ENCODE assay signal across 15 cellular contexts in genomic region chr1:150110066-150110465, GRCh38. TPM values are rescaled to one million over a fixed set of nuclear protein-coding genes. Genes with fewer than 3 reads are reported as not detected.
DNase-seq lines count a peak whose midpoint lies in the region; ATAC-seq, FAIRE-seq and TF ChIP-seq lines count a peak whose summit lies in the region.
"Had no signal": no experiment of that assay in that cellular context is flagged by ENCODE, and none has a peak within 500 bp of the region (broad histone marks: within the 10 kb centered on the region; RNA-seq: fewer than 3 reads in every experiment).

No MANE protein-coding gene starts in this region.

- H4K20me1 ChIP-seq in GM12878 (ENCODE audit: control insufficient read depth, insufficient read depth) = no peaks in the 10 kb centered on the region

- no peaks in the 10 kb centered on the region for H3K27me3 ChIP-seq in CD4-positive, alpha-beta T cell (ENCODE audit: control insufficient read depth, insufficient read depth, low read length)
- H3K27me3 ChIP-seq in GM12878 (replicated peaks in 1 of 2; ENCODE audit: control insufficient read depth in 2 of 2, insufficient read depth in 2 of 2, low read length in 1 of 2) (no peaks in the 10 kb centered on the region), sigmoid colon (no peaks in the 10 kb centered on the region)
- H3K27me3 ChIP-seq: foreskin keratinocyte had no signal

- TF ChIP-seq EP300 in GM12878 (IDR thresholded peaks at IDR 0.05; ENCODE audit: borderline replicate concordance in 1 of 2, control insufficient read depth in 1 of 2, low read depth in 2 of 2, low read length in 2 of 2) (no peak), sigmoid colon (IDR thresholded peaks at IDR 0.05) (no peak)

- H3K36me3 ChIP-seq in KOPT-K1 (ENCODE audit: insufficient read depth, low read length) = peaks cover 27% of the 10 kb centered on the region
- H3K36me3 ChIP-seq in GM12878 (ENCODE audit: control insufficient read depth in 2 of 2, insufficient read depth in 2 of 2, low read length in 1 of 2) = no peaks in the 10 kb centered on the region; a peak in 1 of 4 replicates
- peaks cover 0 to 23% (median 1%) of the 10 kb centered on the region in 4 donors for H3K36me3 ChIP-seq in sigmoid colon

- no peak overlapping the region for H3K9ac ChIP-seq in GM12878 (ENCODE audit: control insufficient read depth, insufficient read depth, low read length)

- peak; percentile 47 for ATAC-seq in CD4-positive, alpha-beta T cell (ENCODE audit: poor library complexity)
- ATAC-seq in GM12878 (no peak), HG03457 (IDR thresholded peaks at IDR 0.05; ENCODE audit: unreplicated experiment) (no peak)
- ATAC-seq in naive thymus-derived CD8-positive, alpha-beta T cell = peak; percentile 41 to 48
- ATAC-seq: foreskin keratinocyte, Panc1, psoas muscle had no signal

- H3K9me3 ChIP-seq in CD4-positive, alpha-beta T cell (ENCODE audit: control insufficient read depth, low read length) = peaks cover 8% of the 10 kb centered on the region
- H3K9me3 ChIP-seq in KOPT-K1 (ENCODE audit: insufficient read depth, low read length, poor library complexity, severe bottlenecking) = peaks cover 12% of the 10 kb centered on the region
- peaks cover 1% of the 10 kb centered on the region; the same call in 2 of the 3 replicates for H3K9me3 ChIP-seq in GM12878 (replicated peaks; ENCODE audit: control insufficient read depth, insufficient read depth, low read length)
- H3K9me3 ChIP-seq in sigmoid colon = peaks cover 0 to 3% (median 0%) of the 10 kb centered on the region in 4 donors

- peak overlapping the region; percentile 86 for H3K27ac Mint-ChIP-seq in CD4-positive, alpha-beta T cell
- H3K27ac Mint-ChIP-seq in naive thymus-derived CD8-positive, alpha-beta T cell = peak overlapping the region; percentile 67 to 94 (median 88)

- peaks cover 3% of the 10 kb centered on the region for H3K9me3 Mint-ChIP-seq in CD4-positive, alpha-beta T cell
- peaks cover 0 to 10% (median 5%) of the 10 kb centered on the region in 9 donors for H3K9me3 Mint-ChIP-seq in naive thymus-derived CD8-positive, alpha-beta T cell

- intact Hi-C loops in CD4-positive, alpha-beta T cell (cut with DNase I, micrococcal nuclease) = loop anchor here in 1 of 2 experiments (2.0 kb wide), 1 partner anchor 35 kb away; no protein-coding TSS in a partner anchor
- intact Hi-C loops in GM12878 (cut with micrococcal nuclease; ENCODE audit: unreplicated experiment) = no loop called here
- intact Hi-C loops in sigmoid colon (cut with DNase I) = no loop called here

- no peaks in the 10 kb centered on the region for H3K79me2 ChIP-seq in GM12878 (ENCODE audit: control insufficient read depth, insufficient read depth, low read length)

- no peaks in the 10 kb centered on the region for H3K27me3 Mint-ChIP-seq in CD4-positive, alpha-beta T cell
- no peaks in the 10 kb centered on the region for H3K27me3 Mint-ChIP-seq in naive thymus-derived CD8-positive, alpha-beta T cell

- peaks cover 3% of the 10 kb centered on the region; the same call in 1 of the 2 replicates for H3K4me1 ChIP-seq in GM12878 (ENCODE audit: control insufficient read depth, insufficient read depth, low read length)
- no peaks in the 10 kb centered on the region for H3K4me1 ChIP-seq in sigmoid colon
- H3K4me1 ChIP-seq: foreskin keratinocyte, psoas muscle had no signal

- peaks cover 80% of the 10 kb centered on the region for H3K4me1 Mint-ChIP-seq in CD4-positive, alpha-beta T cell (ENCODE audit: low read depth)
- peaks cover 49 to 71% (median 62%) of the 10 kb centered on the region in 4 donors for H3K4me1 Mint-ChIP-seq in naive thymus-derived CD8-positive, alpha-beta T cell

- TF ChIP-seq RAD21 in GM12878 (IDR thresholded peaks at IDR 0.05; ENCODE audit: insufficient read depth, low read depth, low read length) = no peak

- SMC1A ChIA-PET in GM12878 (lab: Charles Lee; ENCODE audit: uncharacterized antibody, unreplicated experiment) = interaction anchor here (0.9 to 1.9 kb wide), 3 partner anchors 10 to 148 kb away, joined by 3 to 6 read pairs (median 3); no protein-coding TSS in a partner anchor

- H3K4me2 ChIP-seq in GM12878 (ENCODE audit: control insufficient read depth, insufficient read depth) = peak overlapping the region; percentile 4; the same call in 1 of the 2 replicates

- in situ Hi-C loops in GM12878 (cut with MboI) = no loop called here

- WGBS in GM12878 (ENCODE audit: insufficient coverage, insufficient replicate concordance, low lambda C conversion rate, missing lambda C conversion rate) = 0% methylated on average over 2 of the region's 2 CpGs
- 51 to 90% methylated on average over 2 of the region's 2 CpGs for WGBS in sigmoid colon, 2 donors

- TF ChIP-seq CTCF in CD4-positive, alpha-beta T cell (IDR thresholded peaks at IDR 0.05) = no peak
- TF ChIP-seq CTCF in GM12878 (IDR thresholded peaks at IDR 0.05 in 2 of 3, conservative IDR thresholded peaks at IDR 0.05 in 1 of 3; ENCODE audit: control insufficient read depth in 2 of 3, extremely low read depth in 1 of 3, insufficient read depth in 1 of 3, low read depth in 3 of 3, low read length in 3 of 3) = no peak
- no peak for TF ChIP-seq CTCF in sigmoid colon (IDR thresholded peaks at IDR 0.05)

- H3K4me3 ChIP-seq in GM12878 (no peak overlapping the region), sigmoid colon (no peak overlapping the region)
- H3K4me3 ChIP-seq: psoas muscle had no signal

- POLR2A ChIA-PET in CD4-positive, alpha-beta T cell (lab: Charles Lee) = interaction anchor here (0.5 to 3.6 kb wide), 15 partner anchors 10 to 222 kb away, joined by 3 to 104 read pairs (median 6); partner anchors contain the start of genes PLEKHO1 and VPS45
- POLR2A ChIA-PET in GM12878 (lab: Charles Lee) = no interaction called here
- POLR2A ChIA-PET in naive thymus-derived CD8-positive, alpha-beta T cell (lab: Charles Lee) = interaction anchor here (0.9 to 4.6 kb wide), 4 partner anchors 40 to 125 kb away, joined by 3 to 54 read pairs (median 6); partner anchors contain the start of genes ANP32E and PLEKHO1

- H3K27ac ChIP-seq in CD4-positive, alpha-beta T cell (ENCODE audit: low read depth, low read length) = peak overlapping the region; percentile 59
- H3K27ac ChIP-seq in KOPT-K1 (ENCODE audit: low read depth, low read length, poor library complexity, severe bottlenecking) = peak overlapping the region; percentile 68
- H3K27ac ChIP-seq in GM12878 (ENCODE audit: control insufficient read depth, insufficient read depth) = peak overlapping the region; percentile 26
- H3K27ac ChIP-seq in sigmoid colon = peak overlapping the region in 2 of 4 donors; percentile 0 to 9
- H3K27ac ChIP-seq: foreskin keratinocyte, psoas muscle had no signal

- H2AFZ ChIP-seq in GM12878 (ENCODE audit: control insufficient read depth, low read depth, low read length) = peak overlapping the region; percentile 6

- no peak for DNase-seq in CD4-positive, alpha-beta T cell
- no peak for DNase-seq in GM12878 (ENCODE audit: low read depth, low spot score)
- peak in 3 of 10 donors; percentile 20 to 38 (median 29) for DNase-seq in naive thymus-derived CD8-positive, alpha-beta T cell
- DNase-seq in activated effector memory CD4-positive, alpha-beta T cell treated with Interleukin-2 at 50 U/mL for 16 hours = no peak
- no peak for DNase-seq in sigmoid colon
- DNase-seq: activated CD4-positive, alpha-beta T cell treated with anti-CD3 and anti-CD28 coated beads, Interleukin-2, amount 50 U/mL, for 48 hours; foreskin keratinocyte; NCI-H1417 treated with DMSO at 0.1 percent for 48 hours; NCI-H510A treated with DMSO at 0.1 percent for 48 hours; psoas muscle; stimulated activated CD4-positive, alpha-beta T cell treated with anti-CD3 and anti-CD28 coated beads, Interleukin-4, amount 100 ng/mL, for 1 hour had no signal

- H3K4me3 Mint-ChIP-seq in CD4-positive, alpha-beta T cell = peak overlapping the region; percentile 88
- H3K4me3 Mint-ChIP-seq in naive thymus-derived CD8-positive, alpha-beta T cell = peak overlapping the region; percentile 63 to 82 (median 79)

- no TSS peak for BruUV-seq in GM12878 (replicated peaks; lab: Mats Ljungman, UMichigan)

- TF ChIP-seq POLR2A in GM12878 (IDR thresholded peaks at IDR 0.05; ENCODE audit: low read depth, low read length) = no peak
- no peak for TF ChIP-seq POLR2A in sigmoid colon (IDR thresholded peaks at IDR 0.05)

- RAD21 ChIA-PET in GM12878 (lab: Charles Lee; ENCODE audit: unreplicated experiment) = interaction anchor here (1.1 kb wide), 1 partner anchor 17 kb away, joined by 3 read pairs; no protein-coding TSS in a partner anchor

- FAIRE-seq in GM12878 (lab: Jason Lieb, UNC) = no peak
- FAIRE-seq: astrocyte had no signal

- H3K36me3 Mint-ChIP-seq in CD4-positive, alpha-beta T cell (ENCODE audit: low read depth) = peaks cover 38% of the 10 kb centered on the region
- peaks cover 3 to 25% (median 11%) of the 10 kb centered on the region in 3 donors for H3K36me3 Mint-ChIP-seq in naive thymus-derived CD8-positive, alpha-beta T cell

- CTCF ChIA-PET in CD4-positive, alpha-beta T cell (lab: Charles Lee) = interaction anchor here (1.1 to 1.5 kb wide), 2 partner anchors 37 to 77 kb away, joined by 3 read pairs; no protein-coding TSS in a partner anchor
- CTCF ChIA-PET in GM12878 (lab: Yijun Ruan, JAX) = interaction anchor here (0.9 to 1.1 kb wide), 2 partner anchors 19 to 55 kb away, joined by 3 read pairs; no protein-coding TSS in a partner anchor

RNA-seq across cellular contexts. Expression of gene PLEKHO1, which starts 39.6 kb away (rescaled TPM):
- total RNA-seq in CD4-positive, alpha-beta T cell = 100 to 1,000 TPM in 1 of 2 experiments, 10 to 100 TPM in 1; 97.6 to 110 TPM
- total RNA-seq in GM12878 (2013; cell fraction: nucleolus; rRNA removed) = 74.2 and 90.2 TPM in 2 replicates
- total RNA-seq in GM12878 (2014; rRNA removed) (183 and 184 TPM in 2 replicates), GM12878 (2014; rRNA removed; fragmentation: Illumina TruSeq; extraction: Trizol) (87.7 and 91.4 TPM in 2 replicates), GM12878 (2021) (134 and 146 TPM in 2 replicates), sigmoid colon (100 to 1,000 TPM; 251 to 402 (median 338) TPM)
- polyA plus RNA-seq in GM12878 (2011; ENCODE audit: low read depth) = 48.7 TPM
- polyA plus RNA-seq in GM12878 (2011; rRNA removed) (56.6 and 73.8 TPM in 2 replicates), GM12878 (2014; fragmentation: Illumina TruSeq; extraction: Trizol) (108 and 113 TPM in 2 replicates), GM12878 (2014; fragmentation: Nextera tagmentation; extraction: Ambion mirVana) (10 to 100 TPM in 1 of 2 experiments, 1 to 10 TPM in 1; 5.3 to 12.9 TPM), GM12878 (2014; rRNA removed) (143 and 184 TPM in 2 replicates), GM12878 (2016; fragmentation: Nextera tagmentation; extraction: Ambion mirVana) (10 to 100 TPM; 36.9 to 86.3 TPM), sigmoid colon (10 to 100 TPM; 14.1 to 65.0 (median 28.2) TPM)
- 66.4 and 101 TPM in 2 replicates for polyA plus RNA-seq in GM12878 (2011; cell fraction: cytosol; rRNA removed)
- 85.4 and 100 TPM in 2 replicates for polyA plus RNA-seq in GM12878 (2011; cell fraction: nucleus; rRNA removed)
- polyA plus RNA-seq in GM12878 (2012) = 65.1 and 81.8 TPM in 2 replicates
- polyA minus RNA-seq in GM12878 (2011; rRNA and poly(A)+ RNA removed) = 32.6 and 50.0 TPM in 2 replicates
- 24.1 and 25.9 TPM in 2 replicates for polyA minus RNA-seq in GM12878 (2011; cell fraction: cytosol; rRNA and poly(A)+ RNA removed)
- polyA minus RNA-seq in GM12878 (2011; cell fraction: nucleus; rRNA and poly(A)+ RNA removed) = 14.5 and 24.8 TPM in 2 replicates
- total RNA-seq in naive thymus-derived CD8-positive, alpha-beta T cell = 100 to 1,000 TPM; 135 to 137 TPM
- 10 to 100 TPM; 19.4 to 30.8 (median 30.4) TPM for polyA plus RNA-seq in naive thymus-derived CD8-positive, alpha-beta T cell

RNA-seq across cellular contexts. Expression of gene VPS45, which starts 42.5 kb away (rescaled TPM):
- total RNA-seq in CD4-positive, alpha-beta T cell = 10 to 100 TPM in 1 of 2 experiments, 1 to 10 TPM in 1; 9.6 to 10.7 TPM
- 160 and 169 TPM in 2 replicates for total RNA-seq in GM12878 (2013; cell fraction: nucleolus; rRNA removed)
- total RNA-seq in GM12878 (2014; rRNA removed) (29.3 and 32.7 TPM in 2 replicates), GM12878 (2014; rRNA removed; fragmentation: Illumina TruSeq; extraction: Trizol) (38.0 and 38.4 TPM in 2 replicates), GM12878 (2021) (25.5 and 28.4 TPM in 2 replicates), sigmoid colon (10 to 100 TPM; 44.6 to 68.1 (median 56.0) TPM)
- 12.9 TPM for polyA plus RNA-seq in GM12878 (2011; ENCODE audit: low read depth)
- polyA plus RNA-seq in GM12878 (2011; rRNA removed) (44.9 and 62.1 TPM in 2 replicates), GM12878 (2014; fragmentation: Illumina TruSeq; extraction: Trizol) (42.5 and 61.4 TPM in 2 replicates), GM12878 (2014; fragmentation: Nextera tagmentation; extraction: Ambion mirVana) (10 to 100 TPM; 24.4 to 28.7 TPM), GM12878 (2014; rRNA removed) (27.3 and 31.0 TPM in 2 replicates), GM12878 (2016; fragmentation: Nextera tagmentation; extraction: Ambion mirVana) (10 to 100 TPM; 46.7 to 48.7 TPM), sigmoid colon (10 to 100 TPM; 16.2 to 20.1 (median 19.0) TPM)
- 18.4 and 20.7 TPM in 2 replicates for polyA plus RNA-seq in GM12878 (2011; cell fraction: cytosol; rRNA removed)
- 74.4 and 75.6 TPM in 2 replicates for polyA plus RNA-seq in GM12878 (2011; cell fraction: nucleus; rRNA removed)
- polyA plus RNA-seq in GM12878 (2012) = 17.4 and 24.6 TPM in 2 replicates
- polyA minus RNA-seq in GM12878 (2011; rRNA and poly(A)+ RNA removed) = 22.0 and 34.3 TPM in 2 replicates
- polyA minus RNA-seq in GM12878 (2011; cell fraction: cytosol; rRNA and poly(A)+ RNA removed) = 4.3 and 11.5 TPM in 2 replicates
- 43.2 and 51.1 TPM in 2 replicates for polyA minus RNA-seq in GM12878 (2011; cell fraction: nucleus; rRNA and poly(A)+ RNA removed)
- total RNA-seq in naive thymus-derived CD8-positive, alpha-beta T cell = 10 to 100 TPM; 34.1 to 39.8 TPM
- polyA plus RNA-seq in naive thymus-derived CD8-positive, alpha-beta T cell = 10 to 100 TPM; 21.8 to 29.9 (median 27.8) TPM

Comparison
In these comparisons a context has a peak if more than half of its experiments do, and no peak if none do; other contexts are left out.
1. ATAC-seq: peak in CD4-positive, alpha-beta T cell (single experiment) and naive thymus-derived CD8-positive, alpha-beta T cell (2 of 2); none in GM12878 (single experiment) and HG03457 (single experiment).